1 cellular context compared by ENCODE assay signal in genomic region chr6:146595981-146596731, GRCh38.
TF ChIP-seq lines count a peak whose summit lies in the region.

No MANE protein-coding gene starts in this region.

TF ChIP-seq in SK-N-SH treated with all-trans-retinoic acid at 6 μM for 48 hours, 23 proteins besides CTCF, POLR2A, EP300 and RAD21 (continued from another document):
- TF ChIP-seq BACH2 (CRISPR knock-in tag; IDR thresholded peaks at IDR 0.05; ENCODE audit: borderline replicate concordance) (no peak), ZFP3 (CRISPR knock-in tag; IDR thresholded peaks at IDR 0.05) (no peak)
